ENCODE assay signal across 21 cellular contexts in genomic region chr11:90095230-90095924, GRCh38. TPM values are rescaled to one million over a fixed set of nuclear protein-coding genes. Genes with fewer than 3 reads are reported as not detected.
"Had no signal": no experiment of that assay in that cellular context is flagged by ENCODE, and none has a peak within 500 bp of the region (broad histone marks: within the 10 kb centered on the region; RNA-seq: fewer than 3 reads in every experiment).

No MANE protein-coding gene starts in this region.

RNA-seq across cellular contexts. Expression of gene UBTFL1, which starts 9.6 kb away (rescaled TPM):
- total RNA-seq: activated naive CD4-positive, alpha-beta T cell treated with anti-CD3 and anti-CD28 coated beads for 36 hours; activated naive CD4-positive, alpha-beta T cell treated with anti-CD3 and anti-CD28 coated beads, Interleukin-2, amount 50 U/mL, for 72 hours; activated naive CD8-positive, alpha-beta T cell treated with anti-CD3 and anti-CD28 coated beads for 36 hours; activated naive CD8-positive, alpha-beta T cell treated with anti-CD3 and anti-CD28 coated beads, Interleukin-2, amount 10 ng/mL, durations not matched to agents 7 days and 5 days; activated T-cell treated with anti-CD3 and anti-CD28 coated beads, Interleukin-2, amount 50 U/mL, for 4 hours; activated T-cell treated with anti-CD3 and anti-CD28 coated beads, Interleukin-2, amount 50 U/mL, for 72 hours; activated T-helper 1 cell treated with anti-CD3 and anti-CD28 coated beads, Interleukin-12 subunit alpha, Interleukin-12 subunit beta, Interleukin-2, Interleukin-4 antibody, amounts not matched to agents 30 ng/mL and 10 ng/mL and 1 ng/mL, durations not matched to agents 14 hours and 24 hours and 36 hours; activated T-helper 17 cell treated with anti-CD3 and anti-CD28 coated beads, Interleukin-2, amount 50 U/mL, for 72 hours; activated T-helper 2 cell treated with anti-CD3 and anti-CD28 coated beads, Interferon-gamma antibody, Interleukin-2, Interleukin-4, amounts not matched to agents 10 μg/mL and 5 μg/mL and 100 μg/mL, durations not matched to agents 14 hours and 24 hours and 36 hours; adrenal gland; aorta; ascending aorta; astrocyte; body of pancreas; breast epithelium; bronchial epithelial cell; cardiac muscle cell; cardiac septum; cerebellum; chondrocyte had no signal
- polyA plus RNA-seq: adipose tissue, adrenal gland, aorta, cardiac muscle cell had no signal

RNA-seq across cellular contexts. Expression of gene NAALAD2, which starts 39.1 kb away (rescaled TPM):
- total RNA-seq: activated naive CD4-positive, alpha-beta T cell treated with anti-CD3 and anti-CD28 coated beads for 36 hours; activated naive CD4-positive, alpha-beta T cell treated with anti-CD3 and anti-CD28 coated beads, Interleukin-2, amount 50 U/mL, for 72 hours; activated naive CD8-positive, alpha-beta T cell treated with anti-CD3 and anti-CD28 coated beads for 36 hours; activated naive CD8-positive, alpha-beta T cell treated with anti-CD3 and anti-CD28 coated beads, Interleukin-2, amount 10 ng/mL, durations not matched to agents 7 days and 5 days; activated T-cell treated with anti-CD3 and anti-CD28 coated beads, Interleukin-2, amount 50 U/mL, for 4 hours; activated T-cell treated with anti-CD3 and anti-CD28 coated beads, Interleukin-2, amount 50 U/mL, for 72 hours; activated T-helper 1 cell treated with anti-CD3 and anti-CD28 coated beads, Interleukin-12 subunit alpha, Interleukin-12 subunit beta, Interleukin-2, Interleukin-4 antibody, amounts not matched to agents 30 ng/mL and 10 ng/mL and 1 ng/mL, durations not matched to agents 14 hours and 24 hours and 36 hours; activated T-helper 17 cell treated with anti-CD3 and anti-CD28 coated beads, Interleukin-2, amount 50 U/mL, for 72 hours; activated T-helper 2 cell treated with anti-CD3 and anti-CD28 coated beads, Interferon-gamma antibody, Interleukin-2, Interleukin-4, amounts not matched to agents 10 μg/mL and 5 μg/mL and 100 μg/mL, durations not matched to agents 14 hours and 24 hours and 36 hours; ascending aorta; bronchial epithelial cell had no signal
